20 cellular contexts compared by ENCODE assay signal in the genomic region with DNA sequence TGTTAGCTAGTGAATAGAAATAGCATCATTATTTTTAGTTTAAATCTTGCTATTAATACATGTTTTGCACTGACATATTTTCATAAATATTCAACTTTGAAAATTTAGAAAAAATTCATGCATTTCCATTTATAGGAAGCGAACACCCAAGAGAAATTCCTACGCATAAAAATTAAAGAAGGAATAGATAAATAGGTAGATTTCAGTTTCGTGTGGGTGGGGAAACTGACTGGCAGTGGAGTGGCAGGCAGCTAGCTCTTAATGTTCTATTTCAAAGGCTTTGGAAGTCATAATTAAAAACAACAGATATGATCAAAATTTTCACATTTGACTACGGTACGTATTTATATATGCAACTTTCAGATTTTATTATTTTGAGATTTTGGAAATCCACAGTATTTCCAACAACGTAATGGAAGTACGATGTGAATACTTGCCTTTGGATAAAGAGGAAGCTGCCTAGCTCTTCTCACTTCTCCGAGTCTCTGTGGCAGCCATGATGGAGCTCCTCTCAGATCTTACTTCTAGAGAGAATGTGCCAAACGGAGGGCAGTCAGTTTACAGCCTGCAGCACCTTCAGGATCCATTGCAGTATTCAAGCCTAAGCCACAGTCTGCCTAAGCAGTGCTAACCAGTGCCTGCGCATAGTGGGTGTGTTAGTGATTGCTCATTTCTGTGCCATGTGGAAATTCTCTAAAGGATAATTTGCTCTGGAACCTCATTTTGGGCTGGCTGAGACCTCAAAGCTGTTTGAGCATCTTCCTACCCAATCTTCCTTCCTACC.
"Had no signal": no experiment of that assay in that cellular context is flagged by ENCODE, and none has a peak within 500 bp of the region (broad histone marks: within the 10 kb centered on the region; RNA-seq: fewer than 3 reads in every experiment).

No MANE protein-coding gene starts in this region.

- H3K4me1 ChIP-seq: SJCRH30 had no signal

- H3K9me3 ChIP-seq: MG63, SJCRH30 had no signal

- FAIRE-seq: RCC 7860 had no signal

- DNase-seq: Karpas-422, KG1, MG63, NCI-H1092, NCI-H1105 treated with DMSO at 0.1 percent for 48 hours, NCI-H1417 treated with DMSO at 0.1 percent for 48 hours, NCI-H146, NCI-H1694 treated with DMSO at 0.1 percent for 48 hours, NCI-H1930, NCI-H2081, NCI-H2107, NCI-H2227 treated with DMSO at 0.1 percent for 48 hours, NCI-H524, NCI-H526 treated with DMSO at 0.1 percent for 48 hours, NCI-H748 treated with DMSO at 0.1 percent for 48 hours, SHP77 treated with DMSO at 0.1 percent for 48 hours, SJCRH30 had no signal

- ATAC-seq: SK-N-SH treated with all-trans-retinoic acid at 6 μM for 48 hours had no signal

- H3K27ac ChIP-seq: RWPE1, SJCRH30 had no signal

- H3K27me3 ChIP-seq: SJCRH30 had no signal

- H3K4me3 ChIP-seq: MG63, SJCRH30 had no signal

- H3K36me3 ChIP-seq: MG63, SJCRH30 had no signal
